8 cellular contexts compared by ENCODE assay signal in the genomic region with DNA sequence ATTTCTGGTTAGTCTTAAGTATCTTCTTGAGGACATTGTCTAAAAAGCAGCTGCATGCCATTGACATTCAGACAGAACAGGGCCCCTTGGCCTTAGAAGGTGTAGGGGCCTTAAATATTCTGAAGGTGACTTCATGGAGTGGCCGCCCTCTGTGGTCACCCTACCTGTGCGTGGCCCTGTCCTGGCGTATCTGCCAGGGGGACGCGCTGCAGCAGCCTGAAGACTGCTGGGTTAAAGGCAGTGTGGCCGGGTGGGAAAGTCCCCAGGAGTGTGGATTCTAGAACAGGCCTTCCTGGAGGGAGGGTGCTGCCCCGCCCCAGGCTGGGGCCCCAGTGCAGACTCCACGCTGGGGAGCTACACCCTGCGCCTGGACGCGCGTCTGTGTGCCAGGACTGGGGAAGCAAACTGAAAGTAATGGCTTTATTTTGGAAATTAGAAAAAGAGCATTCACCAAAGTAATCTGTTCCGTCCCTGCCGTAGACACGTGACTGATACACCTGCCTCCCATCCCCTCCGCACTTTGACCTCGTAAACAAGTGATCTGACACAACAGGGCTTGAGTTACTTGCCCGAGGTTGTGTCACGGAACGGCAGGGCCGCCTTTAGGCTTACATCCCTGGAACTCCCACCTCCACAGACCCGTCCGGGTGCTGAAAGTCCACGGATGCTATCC. TPM values are rescaled to one million over a fixed set of nuclear protein-coding genes. Genes with fewer than 3 reads are reported as not detected.
DNase-seq lines count a peak whose midpoint lies in the region; ATAC-seq, FAIRE-seq and TF ChIP-seq lines count a peak whose summit lies in the region.

No MANE protein-coding gene starts in this region.

- no peaks in the 10 kb centered on the region for H3K9me3 Mint-ChIP-seq in CD4-positive, alpha-beta memory T cell

- no peaks in the 10 kb centered on the region for H3K27me3 ChIP-seq in CD4-positive, alpha-beta memory T cell (ENCODE audit: insufficient read depth, low read length)
- no peaks in the 10 kb centered on the region for H3K27me3 ChIP-seq in rectal smooth muscle tissue (ENCODE audit: control insufficient read depth, insufficient read depth, low read length)

- H3K9ac ChIP-seq in rectal smooth muscle tissue (ENCODE audit: low read length): no peak overlapping the region

- H3K36me3 Mint-ChIP-seq in CD4-positive, alpha-beta memory T cell: peaks cover 4 to 41% of the 10 kb centered on the region in 2 donors

- H3K36me3 ChIP-seq in CD4-positive, alpha-beta memory T cell (ENCODE audit: insufficient read depth, low read length): peaks cover 10% of the 10 kb centered on the region
- H3K36me3 ChIP-seq in rectal smooth muscle tissue (ENCODE audit: control insufficient read depth, insufficient read depth, low read length): peaks cover 4% of the 10 kb centered on the region

- no peak for FAIRE-seq in frontal cortex (lab: Jason Lieb, UNC)

- CTCF ChIA-PET in CD4-positive, alpha-beta memory T cell (lab: Charles Lee; ENCODE audit: partially characterized antibody): interaction anchor here (1.1 kb wide), 1 partner anchor 54 kb away, joined by 3 read pairs; no protein-coding TSS in a partner anchor

- H3K4me3 ChIP-seq in CD4-positive, alpha-beta memory T cell (ENCODE audit: low read length in 2 of 2): peak overlapping the region; percentile 62 to 66
- H3K4me3 ChIP-seq in fibroblast of pulmonary artery (replicated peaks; ENCODE audit: low read depth, low read length) (peak overlapping the region; percentile 68), rectal smooth muscle tissue (ENCODE audit: low read length) (peak overlapping the region; percentile 61)

- peaks cover 40% of the 10 kb centered on the region for H3K4me1 ChIP-seq in CD4-positive, alpha-beta memory T cell (ENCODE audit: insufficient read depth, low read length)
- peaks cover 7% of the 10 kb centered on the region for H3K4me1 ChIP-seq in rectal smooth muscle tissue (ENCODE audit: control insufficient read depth, insufficient read depth, low read length)

- peak overlapping the region; percentile 93 to 99 (median 95) for H3K27ac Mint-ChIP-seq in CD4-positive, alpha-beta memory T cell

- intact Hi-C loops in CD4-positive, alpha-beta memory T cell (cut with micrococcal nuclease): loop anchor here (1.0 to 2.0 kb wide), 3 partner anchors 50 to 78 kb away; a partner anchor contains a TSS

- peak; percentile 50 to 84 (median 56) for DNase-seq in CD4-positive, alpha-beta memory T cell
- peak; percentile 75 for DNase-seq in activated CD8-positive, alpha-beta memory T cell treated with anti-CD3 and anti-CD28 coated beads, Interleukin-2, amount 50 U/mL, for 48 hours
- no peak for DNase-seq in fibroblast of pulmonary artery (ENCODE audit: low read depth)
- DNase-seq in NCI-H1105 (lab: John Stamatoyannopoulos, UW): no peak
- no peak for DNase-seq in frontal cortex (ENCODE audit: low spot score in 2 of 2)

- no peaks in the 10 kb centered on the region for H3K9me3 ChIP-seq in CD4-positive, alpha-beta memory T cell (ENCODE audit: control insufficient read depth in 1 of 2, low read length in 2 of 2)

- ATAC-seq in HG03378 (IDR thresholded peaks at IDR 0.05; ENCODE audit: unreplicated experiment) (peak; percentile 52), GM19452 (IDR thresholded peaks at IDR 0.05; ENCODE audit: unreplicated experiment) (no peak)

- H3K27me3 Mint-ChIP-seq in CD4-positive, alpha-beta memory T cell: no peaks in the 10 kb centered on the region

- no peak for TF ChIP-seq CTCF in fibroblast of pulmonary artery (IDR thresholded peaks at IDR 0.05; ENCODE audit: low read length, missing control alignments)

- H3K4me1 Mint-ChIP-seq in CD4-positive, alpha-beta memory T cell: peaks cover 37 to 58% (median 49%) of the 10 kb centered on the region in 4 donors

- peak overlapping the region; percentile 72 for H3K27ac ChIP-seq in CD4-positive, alpha-beta memory T cell (ENCODE audit: low read depth, low read length)
- peak overlapping the region; percentile 89 for H3K27ac ChIP-seq in rectal smooth muscle tissue (ENCODE audit: low read depth, low read length)

- H3K4me3 Mint-ChIP-seq in CD4-positive, alpha-beta memory T cell: peak overlapping the region; percentile 84 to 92 (median 88)

- POLR2A ChIA-PET in CD4-positive, alpha-beta memory T cell (lab: Charles Lee; ENCODE audit: partially characterized antibody): interaction anchor here (0.6 to 2.2 kb wide), 5 partner anchors 17 to 104 kb away, joined by 3 to 9 read pairs (median 4); no protein-coding TSS in a partner anchor

RNA-seq across cellular contexts. Expression of a gene that starts 1.8 kb away (rescaled TPM):
- total RNA-seq in CD4-positive, alpha-beta memory T cell: 10 to 100 TPM; 72.4 to 76.7 TPM
- polyA plus RNA-seq in CD4-positive, alpha-beta memory T cell: 10 to 100 TPM; 16.0 to 21.0 TPM
- total RNA-seq in frontal cortex: 26.1 TPM

Comparison
In these comparisons a context has a peak if more than half of its experiments do, and no peak if none do; other contexts are left out.
1. DNase-seq: peak in CD4-positive, alpha-beta memory T cell (5 of 5) and activated CD8-positive, alpha-beta memory T cell treated with anti-CD3 and anti-CD28 coated beads, Interleukin-2, amount 50 U/mL, for 48 hours (single experiment); none in fibroblast of pulmonary artery (single experiment), NCI-H1105 (single experiment) and frontal cortex (0 of 2).
2. Peak in every context shown above with its lines, with median percentiles within 50 percentile points of each other: H3K4me3 ChIP-seq.